ENCODE assay signal across 1 cellular context in genomic region chr6:169452117-169452868, GRCh38.
TF ChIP-seq lines count a peak whose summit lies in the region.

No MANE protein-coding gene starts in this region.

TF ChIP-seq in K562, 482 proteins besides CTCF, POLR2A, EP300 and RAD21 (continued from another document and continues in another):
- TF ChIP-seq CEBPZ (IDR thresholded peaks at IDR 0.05; ENCODE audit: borderline replicate concordance, low read depth, low read length) (no peak), HNRNPUL1 (IDR thresholded peaks at IDR 0.05; ENCODE audit: low read length) (no peak), SRSF7 (optimal IDR thresholded peaks at IDR 0.05; ENCODE audit: low read depth, low read length) (no peak), UBTF (IDR thresholded peaks at IDR 0.05; ENCODE audit: borderline replicate concordance in 1 of 2, low read depth in 2 of 2, low read length in 2 of 2) (peak in 1 of 2 experiments; percentile 84; a peak in 1 of 4 replicates), PRPF4 (IDR thresholded peaks at IDR 0.05; ENCODE audit: insufficient read depth, low read depth, low read length, poor library complexity, severe bottlenecking) (no peak), HNRNPL (IDR thresholded peaks at IDR 0.05; ENCODE audit: low read depth, low read length) (no peak), KDM5B (IDR thresholded peaks at IDR 0.05; ENCODE audit: insufficient replicate concordance, low read depth, low read length) (peak; percentile 76), TEAD1 (CRISPR knock-in tag; IDR thresholded peaks at IDR 0.05) (peak in 1 of 2 experiments; percentile 1; a peak in 1 of 4 replicates), REST (CRISPR knock-in tag; IDR thresholded peaks at IDR 0.05; ENCODE audit: low read depth) (no peak), ZNF644 (tag; IDR thresholded peaks at IDR 0.05; ENCODE audit: low read depth) (peak; percentile 17; the same call in 1 of the 2 replicates), ARID4B (CRISPR knock-in tag; IDR thresholded peaks at IDR 0.05) (no peak), TAF15 (IDR thresholded peaks at IDR 0.05; ENCODE audit: low read depth, low read length) (no peak), ELF1 (tag; IDR thresholded peaks at IDR 0.05) (no peak), SIN3B (IDR thresholded peaks at IDR 0.05; ENCODE audit: low read depth) (no peak), CREBBP (IDR thresholded peaks at IDR 0.05; ENCODE audit: low read depth, low read length) (no peak), ZNF561 (CRISPR knock-in tag; conservative IDR thresholded peaks at IDR 0.05) (no peak), RUNX1 (IDR thresholded peaks at IDR 0.05; ENCODE audit: low read depth) (no peak), ZNF263 (CRISPR knock-in tag; IDR thresholded peaks at IDR 0.05; ENCODE audit: borderline replicate concordance) (peak; percentile 67; the same call in 1 of the 2 replicates), SMARCA5 (IDR thresholded peaks at IDR 0.05) (no peak), MGA (IDR thresholded peaks at IDR 0.05) (peak; percentile 86), ZFP30 (CRISPR knock-in tag; IDR thresholded peaks at IDR 0.05; ENCODE audit: borderline replicate concordance) (no peak), BRF2 (IDR thresholded peaks at IDR 0.05; ENCODE audit: borderline replicate concordance, insufficient read depth, insufficient read length) (no peak), WHSC1 (IDR thresholded peaks at IDR 0.05; ENCODE audit: low read length) (no peak), KLF1 (tag; IDR thresholded peaks at IDR 0.05) (no peak), CBX2 (IDR thresholded peaks at IDR 0.05; ENCODE audit: insufficient read depth, low read length, poor library complexity, severe bottlenecking) (no peak), NR3C1 (CRISPR knock-in tag; IDR thresholded peaks at IDR 0.05) (no peak)
